Comparison of ENCODE assay signal across 8 cellular contexts in the genomic region with DNA sequence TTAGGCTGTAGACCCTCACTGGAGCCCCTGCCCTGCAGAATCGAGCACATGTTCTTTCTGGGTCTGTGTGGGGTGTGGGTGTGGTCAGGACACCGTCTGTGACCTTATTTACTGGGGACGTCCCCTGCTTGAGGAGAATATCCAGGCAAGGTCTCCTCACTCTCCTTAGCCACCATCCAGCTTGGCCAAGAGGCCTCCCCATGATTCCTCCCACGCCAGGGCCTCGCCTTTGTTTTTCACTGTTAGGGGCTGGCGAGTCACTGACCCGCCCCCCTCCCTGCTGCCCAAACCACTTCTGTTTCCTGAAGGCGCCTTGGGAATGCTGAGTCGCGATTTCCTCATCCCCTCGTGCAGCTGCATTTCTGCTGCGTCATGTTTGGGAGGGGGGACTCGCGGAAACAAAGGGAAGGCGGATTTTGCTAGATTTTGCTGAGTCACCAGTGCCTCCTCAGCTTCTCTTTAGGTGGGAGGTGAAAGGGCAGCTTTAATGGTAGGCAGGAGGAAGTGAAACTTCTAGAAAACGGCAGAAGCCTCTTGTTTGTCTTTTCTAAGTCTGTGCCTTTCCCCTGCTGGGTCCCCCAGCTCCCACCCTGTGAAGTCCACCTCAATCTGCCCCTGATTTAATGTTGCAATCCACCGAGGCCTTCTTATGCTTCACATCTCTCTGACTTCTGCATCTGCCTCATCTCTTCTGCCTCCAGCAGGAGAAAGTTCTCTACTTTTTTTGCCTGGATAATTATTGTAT. TPM values are rescaled to one million over a fixed set of nuclear protein-coding genes. Genes with fewer than 3 reads are reported as not detected.
DNase-seq lines count a peak whose midpoint lies in the region; ATAC-seq, FAIRE-seq and TF ChIP-seq lines count a peak whose summit lies in the region.

No MANE protein-coding gene starts in this region.

- H2AFZ ChIP-seq in neural progenitor cell (replicated peaks): peak overlapping the region; percentile 30

- no peak overlapping the region for H3K4me3 ChIP-seq in BE2C (ENCODE audit: low read depth, low read length)
- H3K4me3 ChIP-seq in neural progenitor cell: no peak overlapping the region

- DNase-seq in BE2C: peak; percentile 89
- DNase-seq in NCI-H82 (lab: John Stamatoyannopoulos, UW): peak; percentile 91
- peak; percentile 88 for DNase-seq in globus pallidus (ENCODE audit: low spot score)
- peak; percentile 98 for DNase-seq in neural progenitor cell (ENCODE audit: low spot score)
- peak; percentile 99 for DNase-seq in urothelium cell line (ENCODE audit: low spot score)

- no peaks in the 10 kb centered on the region for H3K79me2 ChIP-seq in neural progenitor cell (ENCODE audit: low read depth)

- peak; percentile 99 for FAIRE-seq in urothelium cell line (lab: Jason Lieb, UNC)

- peaks cover 10% of the 10 kb centered on the region for H3K4me1 ChIP-seq in BE2C
- H3K4me1 ChIP-seq in neural progenitor cell: peaks cover 35% of the 10 kb centered on the region

- H3K4me1 Mint-ChIP-seq in activated naive CD4-positive, alpha-beta T cell treated with anti-CD3 and anti-CD28 coated beads, Interleukin-2, amount 50 U/mL, for 24 hours: peaks cover 23% of the 10 kb centered on the region
- peaks cover 45% of the 10 kb centered on the region for H3K4me1 Mint-ChIP-seq in neural progenitor cell

- TF ChIP-seq CTCF in BE2C (IDR thresholded peaks at IDR 0.05; ENCODE audit: low read depth, low read length): no peak
- TF ChIP-seq CTCF in neural progenitor cell (IDR thresholded peaks at IDR 0.05): no peak

- H3K36me3 Mint-ChIP-seq in activated naive CD4-positive, alpha-beta T cell treated with anti-CD3 and anti-CD28 coated beads, Interleukin-2, amount 50 U/mL, for 24 hours: no peaks in the 10 kb centered on the region
- no peaks in the 10 kb centered on the region for H3K36me3 Mint-ChIP-seq in neural progenitor cell

- no peaks in the 10 kb centered on the region for H3K9me3 Mint-ChIP-seq in activated naive CD4-positive, alpha-beta T cell treated with anti-CD3 and anti-CD28 coated beads, Interleukin-2, amount 50 U/mL, for 24 hours
- peaks cover under 1% of the 10 kb centered on the region for H3K9me3 Mint-ChIP-seq in neural progenitor cell

- peak overlapping the region; percentile 14 for H3K27ac Mint-ChIP-seq in activated naive CD4-positive, alpha-beta T cell treated with anti-CD3 and anti-CD28 coated beads, Interleukin-2, amount 50 U/mL, for 24 hours
- peak overlapping the region; percentile 78 for H3K27ac Mint-ChIP-seq in neural progenitor cell

- H3K9me3 ChIP-seq in BE2C: no peaks in the 10 kb centered on the region
- H3K9me3 ChIP-seq in neural progenitor cell (ENCODE audit: low read depth): no peaks in the 10 kb centered on the region

- H3K36me3 ChIP-seq in BE2C: no peaks in the 10 kb centered on the region
- no peaks in the 10 kb centered on the region for H3K36me3 ChIP-seq in neural progenitor cell

- H3K4me3 Mint-ChIP-seq in activated naive CD4-positive, alpha-beta T cell treated with anti-CD3 and anti-CD28 coated beads, Interleukin-2, amount 50 U/mL, for 24 hours: peak overlapping the region; percentile 34
- H3K4me3 Mint-ChIP-seq in neural progenitor cell: peak overlapping the region; percentile 52

- peaks cover 52% of the 10 kb centered on the region for H3F3A ChIP-seq in neural progenitor cell (ENCODE audit: low read depth)

- peak overlapping the region; percentile 21 for H3K27ac ChIP-seq in neural progenitor cell

- ATAC-seq in GM18861 (IDR thresholded peaks at IDR 0.05; ENCODE audit: unreplicated experiment): peak; percentile 52
- ATAC-seq in HG03159 (IDR thresholded peaks at IDR 0.05; ENCODE audit: unreplicated experiment): peak; percentile 62

- H3K4me2 ChIP-seq in neural progenitor cell: peak overlapping the region; percentile 66

- peaks cover 3% of the 10 kb centered on the region for H3K27me3 Mint-ChIP-seq in activated naive CD4-positive, alpha-beta T cell treated with anti-CD3 and anti-CD28 coated beads, Interleukin-2, amount 50 U/mL, for 24 hours
- peaks cover 23% of the 10 kb centered on the region for H3K27me3 Mint-ChIP-seq in neural progenitor cell (ENCODE audit: insufficient read depth, low read depth)

- H4K20me1 ChIP-seq in neural progenitor cell (ENCODE audit: low read depth): no peaks in the 10 kb centered on the region

- H3K9ac ChIP-seq in neural progenitor cell: no peak overlapping the region

- H3K27me3 ChIP-seq in BE2C (no peaks in the 10 kb centered on the region; the same call in 1 of the 2 replicates), neural progenitor cell (peaks cover 9% of the 10 kb centered on the region)

RNA-seq across cellular contexts. Expression of a gene that starts 4.0 kb away (rescaled TPM):
- 9.9 TPM for polyA plus RNA-seq in BE2C (2012; ENCODE audit: insufficient read depth, insufficient read length, low read depth)
- total RNA-seq in neural progenitor cell (ENCODE audit: low replicate concordance): 2.4 and 6.5 TPM in 2 replicates

RNA-seq across cellular contexts. Expression of a gene that starts 23.0 kb away (rescaled TPM):
- 51.3 TPM for polyA plus RNA-seq in BE2C (2012; ENCODE audit: insufficient read depth, insufficient read length, low read depth)
- total RNA-seq in neural progenitor cell (ENCODE audit: low replicate concordance): 131 and 132 TPM in 2 replicates
